Comparison of ENCODE assay signal across 29 cellular contexts in genomic region chr2:188367164-188367563, GRCh38.
DNase-seq lines count a peak whose midpoint lies in the region.
"Had no signal": no experiment of that assay in that cellular context is flagged by ENCODE, and none has a peak within 500 bp of the region (broad histone marks: within the 10 kb centered on the region; RNA-seq: fewer than 3 reads in every experiment).

No MANE protein-coding gene starts in this region.

- H3K18ac ChIP-seq in mesenchymal stem cell (ENCODE audit: low read depth in 1 of 2, low read length in 2 of 2) (no peak overlapping the region), neuronal stem cell (ENCODE audit: low read length) (no peak overlapping the region)

- H3K4me2 ChIP-seq in mesenchymal stem cell (ENCODE audit: low read length, poor library complexity, severe bottlenecking) (no peak overlapping the region), neuronal stem cell (ENCODE audit: insufficient read depth, low read length, poor library complexity, severe bottlenecking) (no peak overlapping the region)

- H3K4me3 ChIP-seq in mesenchymal stem cell (ENCODE audit: insufficient read depth in 1 of 2, low read depth in 1 of 2, low read length in 2 of 2) = no peak overlapping the region
- H3K4me3 ChIP-seq in neuronal stem cell (ENCODE audit: low read length in 2 of 2) = no peak overlapping the region
- H3K4me3 ChIP-seq: heart right ventricle, lung, ovary, tibial artery had no signal

- H2BK15ac ChIP-seq in mesenchymal stem cell (ENCODE audit: low read depth, poor library complexity, severe bottlenecking) = no peak overlapping the region
- H2BK15ac ChIP-seq in neuronal stem cell (ENCODE audit: low read length) = no peak overlapping the region

- H2AK5ac ChIP-seq in mesenchymal stem cell (ENCODE audit: low read length, severe bottlenecking) = peak overlapping the region; percentile 65
- no peak overlapping the region for H2AK5ac ChIP-seq in neuronal stem cell (ENCODE audit: low read depth, low read length)

- H3K4me1 ChIP-seq in mesenchymal stem cell (ENCODE audit: control insufficient read depth, insufficient read depth, low read depth, low read length) = peaks cover 2% of the 10 kb centered on the region
- H3K4me1 ChIP-seq in neuronal stem cell (ENCODE audit: control insufficient read depth in 2 of 2, insufficient read depth in 1 of 2, low read depth in 1 of 2, low read length in 2 of 2) = no peaks in the 10 kb centered on the region
- H3K4me1 ChIP-seq: BE2C, foreskin keratinocyte, heart right ventricle had no signal

- H3K79me1 ChIP-seq in mesenchymal stem cell (replicated peaks; ENCODE audit: low read length, poor library complexity, severe bottlenecking) = peaks cover 24% of the 10 kb centered on the region
- peaks cover 2% of the 10 kb centered on the region for H3K79me1 ChIP-seq in neuronal stem cell (ENCODE audit: low read depth, low read length)

- H3K9ac ChIP-seq in mesenchymal stem cell (ENCODE audit: low read length) (no peak overlapping the region), neuronal stem cell (ENCODE audit: low read depth, low read length, poor library complexity) (no peak overlapping the region)

- no peak overlapping the region for H2BK5ac ChIP-seq in mesenchymal stem cell (ENCODE audit: low read depth, low read length, poor library complexity, severe bottlenecking)
- no peak overlapping the region for H2BK5ac ChIP-seq in neuronal stem cell (ENCODE audit: low read length)

- no peaks in the 10 kb centered on the region for H3K9me3 ChIP-seq in mesenchymal stem cell (ENCODE audit: control insufficient read depth, low read length)
- H3K9me3 ChIP-seq in neuronal stem cell (replicated peaks in 1 of 2; ENCODE audit: control insufficient read depth in 2 of 2, insufficient read depth in 1 of 2, low read depth in 1 of 2, low read length in 2 of 2) = no peaks in the 10 kb centered on the region
- H3K9me3 ChIP-seq: BE2C, heart right ventricle, ovary, tibial artery had no signal

- H2AFZ ChIP-seq in mesenchymal stem cell (ENCODE audit: low read depth, low read length) (no peak overlapping the region), neuronal stem cell (ENCODE audit: low read length) (no peak overlapping the region)

- no peak overlapping the region for H3K14ac ChIP-seq in mesenchymal stem cell (ENCODE audit: low read length in 2 of 2)
- no peak overlapping the region for H3K14ac ChIP-seq in neuronal stem cell (ENCODE audit: low read length)

- H3K4ac ChIP-seq in mesenchymal stem cell (ENCODE audit: low read depth in 1 of 2, low read length in 2 of 2) = no peak overlapping the region
- no peak overlapping the region for H3K4ac ChIP-seq in neuronal stem cell (ENCODE audit: low read length)

- no peak overlapping the region for H4K91ac ChIP-seq in mesenchymal stem cell (ENCODE audit: low read length)
- H4K91ac ChIP-seq in neuronal stem cell (ENCODE audit: low read depth, low read length, poor library complexity) = no peak overlapping the region

- H4K8ac ChIP-seq in mesenchymal stem cell (ENCODE audit: low read length) (no peak overlapping the region), neuronal stem cell (ENCODE audit: low read depth, low read length) (no peak overlapping the region)

- WGBS in mesenchymal stem cell = 96% methylated on average over 3 of the region's 3 CpGs
- no CpG with 5 or more reads among the region's 3 CpGs for WGBS in neuronal stem cell (ENCODE audit: extremely low coverage in 2 of 2, insufficient read length in 2 of 2, insufficient replicate concordance in 1 of 2), 2 donors

- H2BK120ac ChIP-seq in mesenchymal stem cell (ENCODE audit: low read depth, low read length) = no peak overlapping the region
- H2BK120ac ChIP-seq in neuronal stem cell (ENCODE audit: low read depth, low read length) = no peak overlapping the region

- DNase-seq in DMS53 treated with DMSO at 0.1 percent for 48 hours (lab: John Stamatoyannopoulos, UW; ENCODE audit: unreplicated experiment) = peak; percentile 96
- DNase-seq in NCI-H146 (lab: John Stamatoyannopoulos, UW) = peak; percentile 96
- DNase-seq in NCI-H774 (lab: John Stamatoyannopoulos, UW) = peak; percentile 83
- no peak for DNase-seq in mesenchymal stem cell
- no peak for DNase-seq in neuronal stem cell (ENCODE audit: low spot score)
- DNase-seq in HK-2 (ENCODE audit: unreplicated experiment) = no peak
- DNase-seq in amniotic stem cell (lab: John Stamatoyannopoulos, UW) = no peak
- DNase-seq: ACHN; activated CD4-positive, alpha-beta memory T cell treated with anti-CD3 and anti-CD28 coated beads for 36 hours; activated CD4-positive, CD25-positive, alpha-beta regulatory T cell treated with anti-CD3 and anti-CD28 coated beads, Interleukin-2, amount 50 U/mL, for 72 hours; activated CD8-positive, alpha-beta memory T cell treated with anti-CD3 and anti-CD28 coated beads, Interleukin-2, amount 50 U/mL, for 4 hours; aorta; BE2C; DND-41; endodermal cell; foreskin keratinocyte; heart right ventricle; Kasumi-1; NCI-H2107; NCI-H446 treated with DMSO at 0.1 percent for 48 hours; ovary; retina; small intestine; stimulated activated CD4-positive, alpha-beta T cell treated with anti-CD3 and anti-CD28 coated beads, Interleukin-1b, Interleukin-23, amount 100 ng/mL, for 48 hours; stimulated activated CD8-positive, alpha-beta memory T cell treated with anti-CD3 and anti-CD28 coated beads, Interleukin-4, amount 100 ng/mL, for 48 hours; T-cell; tibial artery had no signal

- no peaks in the 10 kb centered on the region for H3K27me3 ChIP-seq in mesenchymal stem cell (ENCODE audit: control insufficient read depth in 1 of 2, insufficient read depth in 1 of 2, low read length in 2 of 2)
- no peaks in the 10 kb centered on the region for H3K27me3 ChIP-seq in neuronal stem cell (ENCODE audit: control insufficient read depth in 3 of 3, insufficient read depth in 3 of 3, low read depth in 1 of 3, low read length in 3 of 3)
- H3K27me3 ChIP-seq: BE2C, foreskin keratinocyte, heart right ventricle, ovary, tibial artery had no signal

- H3K27ac ChIP-seq in mesenchymal stem cell (ENCODE audit: low read length, poor library complexity, severe bottlenecking) (no peak overlapping the region), neuronal stem cell (replicated peaks; ENCODE audit: low read length) (no peak overlapping the region)
- H3K27ac ChIP-seq: foreskin keratinocyte, heart right ventricle, HL-60, ovary, tibial artery had no signal

- H3K36me3 ChIP-seq in mesenchymal stem cell (ENCODE audit: control insufficient read depth in 1 of 2, insufficient read depth in 2 of 2, low read depth in 1 of 2, low read length in 2 of 2) (no peaks in the 10 kb centered on the region), neuronal stem cell (replicated peaks in 1 of 2; ENCODE audit: control insufficient read depth in 2 of 2, insufficient read depth in 2 of 2, low read length in 2 of 2) (no peaks in the 10 kb centered on the region)
- H3K36me3 ChIP-seq: BE2C, heart right ventricle, ovary, tibial artery had no signal

- no peak overlapping the region for H3K23ac ChIP-seq in mesenchymal stem cell (ENCODE audit: low read length in 2 of 2)
- H3K23ac ChIP-seq in neuronal stem cell (ENCODE audit: low read depth, low read length, poor library complexity) = no peak overlapping the region

- no peak overlapping the region for H2BK12ac ChIP-seq in mesenchymal stem cell (ENCODE audit: low read length in 2 of 2)
- no peak overlapping the region for H2BK12ac ChIP-seq in neuronal stem cell (ENCODE audit: low read length)

Comparison
In these comparisons a context has a peak if more than half of its experiments do, and no peak if none do; other contexts are left out.
1. DNase-seq: peak in DMS53 treated with DMSO at 0.1 percent for 48 hours (single experiment), NCI-H146 (single experiment) and NCI-H774 (single experiment); none in mesenchymal stem cell (single experiment), neuronal stem cell (single experiment), HK-2 (single experiment) and amniotic stem cell (single experiment).